1 cellular context compared by ENCODE assay signal in genomic region chr4:71266090-71266794, GRCh38.
A peak's percentile ranks its signal among the peaks of the same experiment; 100 is the strongest.
TF ChIP-seq lines count a peak whose summit lies in the region.

No MANE protein-coding gene starts in this region.

TF ChIP-seq in GM12878, 131 proteins besides CTCF, POLR2A, EP300 and RAD21 (continued from another document):
- TF ChIP-seq BCLAF1 (IDR thresholded peaks at IDR 0.05) (no peak), RUNX3 (IDR thresholded peaks at IDR 0.05; ENCODE audit: low read length) (peak; percentile 83), DPF2 (IDR thresholded peaks at IDR 0.05) (peak; percentile 54; the same call in 1 of the 2 replicates), BHLHE40 (IDR thresholded peaks at IDR 0.05; ENCODE audit: borderline replicate concordance in 1 of 2, low read depth in 2 of 2, low read length in 1 of 2) (no peak), TCF7 (IDR thresholded peaks at IDR 0.05; ENCODE audit: borderline replicate concordance) (peak; percentile 35; the same call in 1 of the 2 replicates), ZNF217 (IDR thresholded peaks at IDR 0.05) (no peak), STAT3 (IDR thresholded peaks at IDR 0.05; ENCODE audit: low read depth, low read length) (no peak), ATF2 (IDR thresholded peaks at IDR 0.05; ENCODE audit: low read length) (peak; percentile 70; the same call in 1 of the 2 replicates)
TF ChIP-seq in GM12878: peak in this region for 21.
